In the genomic region with DNA sequence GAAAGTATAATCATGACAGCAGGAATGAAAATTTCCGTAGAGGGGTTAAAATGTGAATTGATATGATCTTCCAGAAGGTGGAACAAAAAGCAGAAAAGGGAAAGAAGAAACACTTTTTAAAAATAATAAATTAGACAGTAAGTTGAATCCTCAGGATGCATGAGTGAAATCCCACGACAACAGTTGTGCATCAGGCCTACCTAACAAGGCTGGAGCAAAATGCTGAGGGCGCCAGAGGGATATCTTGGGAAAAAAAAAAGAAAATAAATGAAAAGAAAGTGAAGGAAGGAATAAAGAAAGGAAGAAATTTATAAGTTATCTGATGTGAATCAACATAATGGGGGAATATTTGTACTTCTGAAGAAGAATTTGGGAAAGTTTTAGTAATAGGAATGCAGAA, we compare ENCODE assay signal across 11 cellular contexts. TPM values are rescaled to one million over a fixed set of nuclear protein-coding genes. Genes with fewer than 3 reads are reported as not detected.
DNase-seq lines count a peak whose midpoint lies in the region; ATAC-seq, FAIRE-seq and TF ChIP-seq lines count a peak whose summit lies in the region.
"Had no signal": no experiment of that assay in that cellular context is flagged by ENCODE, and none has a peak within 500 bp of the region (broad histone marks: within the 10 kb centered on the region; RNA-seq: fewer than 3 reads in every experiment).

No MANE protein-coding gene starts in this region.

- CTCF ChIA-PET in GM12878 (lab: Yijun Ruan, JAX): interaction anchor here (0.6 to 7.5 kb wide), 22 partner anchors 8 to 162 kb away, joined by 3 to 210 read pairs (median 4); no protein-coding TSS in a partner anchor

- TF ChIP-seq POLR2A in GM12878 (IDR thresholded peaks at IDR 0.05; ENCODE audit: low read depth, low read length): no peak

- intact Hi-C loops in left ventricle myocardium inferior (cut with micrococcal nuclease) (loop anchor here (5.0 kb wide), 1 partner anchor 120 kb away; no protein-coding TSS in a partner anchor), Right ventricle myocardium inferior (cut with DNase I) (loop anchor here (5.0 kb wide), 2 partner anchors 40 to 95 kb away; a partner anchor contains a TSS), GM12878 (cut with micrococcal nuclease; ENCODE audit: unreplicated experiment) (no loop called here), sciatic nerve (cut with DNase I) (loop anchor here (5.0 kb wide), 1 partner anchor 120 kb away; no protein-coding TSS in a partner anchor)

- no peak overlapping the region for H2AFZ ChIP-seq in GM12878 (ENCODE audit: control insufficient read depth, low read depth, low read length)

- H3K4me3 ChIP-seq in left ventricle myocardium inferior (peak overlapping the region; percentile 70), GM12878 (no peak overlapping the region), mucosa of rectum (ENCODE audit: low read length in 2 of 2) (peak overlapping the region; percentile 87 to 89)

- SMC1A ChIA-PET in GM12878 (lab: Charles Lee; ENCODE audit: uncharacterized antibody, unreplicated experiment): interaction anchor here (0.8 to 2.3 kb wide), 12 partner anchors 23 to 144 kb away, joined by 3 to 41 read pairs (median 5); no protein-coding TSS in a partner anchor

- H3K36me3 ChIP-seq in left ventricle myocardium inferior: no peaks in the 10 kb centered on the region
- no peaks in the 10 kb centered on the region for H3K36me3 ChIP-seq in GM12878 (ENCODE audit: control insufficient read depth in 2 of 2, insufficient read depth in 2 of 2, low read length in 1 of 2)
- no peaks in the 10 kb centered on the region for H3K36me3 ChIP-seq in mucosa of rectum (ENCODE audit: control insufficient read depth in 2 of 2, insufficient read depth in 2 of 2, low read length in 2 of 2)

- no peak for TF ChIP-seq CTCF in left ventricle myocardium inferior (IDR thresholded peaks at IDR 0.05; ENCODE audit: borderline replicate concordance)
- TF ChIP-seq CTCF in GM12878 (IDR thresholded peaks at IDR 0.05 in 2 of 3, conservative IDR thresholded peaks at IDR 0.05 in 1 of 3; ENCODE audit: control insufficient read depth in 2 of 3, extremely low read depth in 1 of 3, insufficient read depth in 1 of 3, low read depth in 3 of 3, low read length in 3 of 3): no peak

- no peak overlapping the region for H3K9ac ChIP-seq in GM12878 (ENCODE audit: control insufficient read depth, insufficient read depth, low read length)
- peak overlapping the region in 1 of 2 donors; percentile 63 for H3K9ac ChIP-seq in mucosa of rectum (ENCODE audit: low read depth in 1 of 2, low read length in 2 of 2)

- H3K4me1 ChIP-seq in left ventricle myocardium inferior: peaks cover 11% of the 10 kb centered on the region
- peaks cover 5% of the 10 kb centered on the region; the same call in 1 of the 2 replicates for H3K4me1 ChIP-seq in GM12878 (ENCODE audit: control insufficient read depth, insufficient read depth, low read length)
- H3K4me1 ChIP-seq in mucosa of rectum (ENCODE audit: control insufficient read depth in 2 of 2, insufficient read depth in 2 of 2, low read length in 2 of 2): peaks cover 0 to 5% of the 10 kb centered on the region in 2 donors

- peak overlapping the region; percentile 82; the same call in 1 of the 2 replicates for H3K4me2 ChIP-seq in GM12878 (ENCODE audit: control insufficient read depth, insufficient read depth)

- TF ChIP-seq RAD21 in GM12878 (IDR thresholded peaks at IDR 0.05; ENCODE audit: insufficient read depth, low read depth, low read length): no peak

- ATAC-seq in Right ventricle myocardium inferior: no peak
- no peak for ATAC-seq in GM12878
- ATAC-seq in sciatic nerve: no peak
- ATAC-seq in GM19324 (IDR thresholded peaks at IDR 0.05; ENCODE audit: low FRiP score, unreplicated experiment): no peak

- FAIRE-seq in GM12878 (lab: Jason Lieb, UNC): no peak

- in situ Hi-C loops in GM12878 (cut with MboI): loop anchor here (5.0 kb wide), 1 partner anchor 115 kb away; no protein-coding TSS in a partner anchor

- H3K27ac ChIP-seq in left ventricle myocardium inferior (replicated peaks): peak overlapping the region; percentile 71
- no peak overlapping the region for H3K27ac ChIP-seq in GM12878 (ENCODE audit: control insufficient read depth, insufficient read depth)
- peak overlapping the region; percentile 72 to 78 for H3K27ac ChIP-seq in mucosa of rectum (ENCODE audit: low read depth in 2 of 2, low read length in 2 of 2)

- H3K27me3 ChIP-seq in left ventricle myocardium inferior (ENCODE audit: low read depth): no peaks in the 10 kb centered on the region
- H3K27me3 ChIP-seq in GM12878 (replicated peaks in 1 of 2; ENCODE audit: control insufficient read depth in 2 of 2, insufficient read depth in 2 of 2, low read length in 1 of 2): no peaks in the 10 kb centered on the region
- H3K27me3 ChIP-seq in mucosa of rectum (ENCODE audit: control insufficient read depth in 2 of 2, insufficient read depth in 2 of 2, low read length in 2 of 2): no peaks in the 10 kb centered on the region

- 63% methylated on average over 3 of the region's 3 CpGs for WGBS in GM12878 (ENCODE audit: insufficient coverage, insufficient replicate concordance, low lambda C conversion rate, missing lambda C conversion rate)

- H3K9me3 ChIP-seq in left ventricle myocardium inferior (replicated peaks): no peaks in the 10 kb centered on the region
- no peaks in the 10 kb centered on the region for H3K9me3 ChIP-seq in GM12878 (replicated peaks; ENCODE audit: control insufficient read depth, insufficient read depth, low read length)
- no peaks in the 10 kb centered on the region for H3K9me3 ChIP-seq in mucosa of rectum (ENCODE audit: control insufficient read depth in 2 of 2, low read length in 2 of 2)

- no TSS peak for BruUV-seq in GM12878 (replicated peaks; lab: Mats Ljungman, UMichigan)

- no peaks in the 10 kb centered on the region for H3K79me2 ChIP-seq in GM12878 (ENCODE audit: control insufficient read depth, insufficient read depth, low read length)

- POLR2A ChIA-PET in GM12878 (lab: Charles Lee): interaction anchor here (0.6 to 1.9 kb wide), 2 partner anchors 92 to 95 kb away, joined by 5 to 8 read pairs; no protein-coding TSS in a partner anchor

- RAD21 ChIA-PET in GM12878 (lab: Charles Lee; ENCODE audit: unreplicated experiment): interaction anchor here (0.6 to 3.3 kb wide), 14 partner anchors 8 to 629 kb away, joined by 3 to 79 read pairs (median 6); a partner anchor contains a TSS

- H4K20me1 ChIP-seq in GM12878 (ENCODE audit: control insufficient read depth, insufficient read depth): no peaks in the 10 kb centered on the region

- DNase-seq in left ventricle myocardium inferior (no peak), Right ventricle myocardium inferior (ENCODE audit: missing footprints) (no peak), GM12878 (ENCODE audit: low read depth, low spot score) (no peak), sciatic nerve (ENCODE audit: low spot score) (no peak), GM19240 (ENCODE audit: insufficient read length, low spot score) (no peak), midbrain (lab: John Stamatoyannopoulos, UW) (no peak)
- DNase-seq: NCI-H2107 had no signal

- TF ChIP-seq EP300 in GM12878 (IDR thresholded peaks at IDR 0.05; ENCODE audit: borderline replicate concordance in 1 of 2, control insufficient read depth in 1 of 2, low read depth in 2 of 2, low read length in 2 of 2): no peak

RNA-seq across cellular contexts. Expression of a gene that starts 13.0 kb away (rescaled TPM):
- total RNA-seq in left ventricle myocardium inferior (26.4 TPM), Right ventricle myocardium inferior (29.6 TPM), GM12878 (2014; rRNA removed) (10.4 and 10.7 TPM in 2 replicates), GM12878 (2014; rRNA removed; fragmentation: Illumina TruSeq; extraction: Trizol) (14.1 and 17.2 TPM in 2 replicates), GM12878 (2021) (21.5 and 26.8 TPM in 2 replicates), sciatic nerve (39.7 TPM)
- 55.6 and 66.7 TPM in 2 replicates for total RNA-seq in GM12878 (2013; cell fraction: nucleolus; rRNA removed)
- 13.3 TPM for polyA plus RNA-seq in GM12878 (2011; ENCODE audit: low read depth)
- polyA plus RNA-seq in GM12878 (2011; rRNA removed) (24.2 and 30.8 TPM in 2 replicates), GM12878 (2014; fragmentation: Illumina TruSeq; extraction: Trizol) (22.3 and 23.7 TPM in 2 replicates), GM12878 (2014; fragmentation: Nextera tagmentation; extraction: Ambion mirVana) (10 to 100 TPM; 26.4 to 35.5 TPM), GM12878 (2014; rRNA removed) (15.2 and 16.2 TPM in 2 replicates), GM12878 (2016; fragmentation: Nextera tagmentation; extraction: Ambion mirVana) (10 to 100 TPM; 21.1 to 22.9 TPM)
- 11.3 and 14.0 TPM in 2 replicates for polyA plus RNA-seq in GM12878 (2011; cell fraction: cytosol; rRNA removed)
- 12.8 and 14.2 TPM in 2 replicates for polyA plus RNA-seq in GM12878 (2011; cell fraction: nucleus; rRNA removed)
- polyA plus RNA-seq in GM12878 (2012): 12.1 and 16.2 TPM in 2 replicates
- polyA minus RNA-seq in GM12878 (2011; rRNA and poly(A)+ RNA removed): 17.6 and 19.6 TPM in 2 replicates
- 5.5 and 8.1 TPM in 2 replicates for polyA minus RNA-seq in GM12878 (2011; cell fraction: cytosol; rRNA and poly(A)+ RNA removed)
- polyA minus RNA-seq in GM12878 (2011; cell fraction: nucleus; rRNA and poly(A)+ RNA removed): 10.5 and 16.8 TPM in 2 replicates

RNA-seq across cellular contexts. Expression of a gene that starts 36.5 kb away (rescaled TPM):
- total RNA-seq in left ventricle myocardium inferior: not detected
- not detected for total RNA-seq in Right ventricle myocardium inferior
- total RNA-seq in GM12878 (2013; cell fraction: nucleolus; rRNA removed): not detected in 2 replicates
- total RNA-seq in GM12878 (2014; rRNA removed): not detected in 2 replicates
- not detected in 2 replicates for total RNA-seq in GM12878 (2014; rRNA removed; fragmentation: Illumina TruSeq; extraction: Trizol)
- not detected in 2 replicates for total RNA-seq in GM12878 (2021)
- not detected for polyA plus RNA-seq in GM12878 (2011; ENCODE audit: low read depth)
- not detected in 2 replicates for polyA plus RNA-seq in GM12878 (2011; rRNA removed)
- not detected in 2 replicates for polyA plus RNA-seq in GM12878 (2011; cell fraction: cytosol; rRNA removed)
- not detected in 2 replicates for polyA plus RNA-seq in GM12878 (2011; cell fraction: nucleus; rRNA removed)
- not detected in 2 replicates for polyA plus RNA-seq in GM12878 (2012)
- polyA plus RNA-seq in GM12878 (2014; fragmentation: Illumina TruSeq; extraction: Trizol): not detected in 2 replicates
- under 1 TPM in 1 of 2 experiments, not detected in 1; 0.48 TPM for polyA plus RNA-seq in GM12878 (2014; fragmentation: Nextera tagmentation; extraction: Ambion mirVana)
- polyA plus RNA-seq in GM12878 (2014; rRNA removed): not detected in 2 replicates
- polyA plus RNA-seq in GM12878 (2016; fragmentation: Nextera tagmentation; extraction: Ambion mirVana): under 1 TPM in 1 of 2 experiments, not detected in 1; 0.29 TPM
- not detected in 2 replicates for polyA minus RNA-seq in GM12878 (2011; rRNA and poly(A)+ RNA removed)
- polyA minus RNA-seq in GM12878 (2011; cell fraction: cytosol; rRNA and poly(A)+ RNA removed): not detected in 2 replicates
- not detected in 2 replicates for polyA minus RNA-seq in GM12878 (2011; cell fraction: nucleus; rRNA and poly(A)+ RNA removed)
- total RNA-seq in sciatic nerve: not detected
- total RNA-seq: skeletal muscle tissue, urinary bladder had no signal
- polyA plus RNA-seq: urinary bladder had no signal

RNA-seq across cellular contexts. Expression of a gene that starts 42.9 kb away (rescaled TPM):
- total RNA-seq in left ventricle myocardium inferior (not detected), Right ventricle myocardium inferior (not detected), GM12878 (2014; rRNA removed) (not detected in 2 replicates), GM12878 (2014; rRNA removed; fragmentation: Illumina TruSeq; extraction: Trizol) (0.09 TPM in 1 of 2 replicates, not detected in the other), GM12878 (2021) (not detected in 2 replicates), sciatic nerve (not detected)
- total RNA-seq in GM12878 (2013; cell fraction: nucleolus; rRNA removed): not detected in 2 replicates
- not detected for polyA plus RNA-seq in GM12878 (2011; ENCODE audit: low read depth)
- polyA plus RNA-seq in GM12878 (2011; rRNA removed) (0.04 and 0.10 TPM in 2 replicates), GM12878 (2014; fragmentation: Illumina TruSeq; extraction: Trizol) (0.10 TPM in 1 of 2 replicates, not detected in the other), GM12878 (2014; fragmentation: Nextera tagmentation; extraction: Ambion mirVana) (under 1 TPM; 0.07 to 0.21 TPM), GM12878 (2014; rRNA removed) (0.04 TPM in 2 replicates), GM12878 (2016; fragmentation: Nextera tagmentation; extraction: Ambion mirVana) (not detected)
- not detected in 2 replicates for polyA plus RNA-seq in GM12878 (2011; cell fraction: cytosol; rRNA removed)
- polyA plus RNA-seq in GM12878 (2011; cell fraction: nucleus; rRNA removed): not detected in 2 replicates
- polyA plus RNA-seq in GM12878 (2012): not detected in 2 replicates
- polyA minus RNA-seq in GM12878 (2011; rRNA and poly(A)+ RNA removed): not detected in 2 replicates
- polyA minus RNA-seq in GM12878 (2011; cell fraction: cytosol; rRNA and poly(A)+ RNA removed): not detected in 2 replicates
- polyA minus RNA-seq in GM12878 (2011; cell fraction: nucleus; rRNA and poly(A)+ RNA removed): not detected in 2 replicates
- total RNA-seq: skeletal muscle tissue had no signal
- polyA plus RNA-seq: urinary bladder had no signal

RNA-seq across cellular contexts. Expression of a gene that starts 44.2 kb away (rescaled TPM):
- 1.5 TPM for total RNA-seq in left ventricle myocardium inferior
- total RNA-seq in Right ventricle myocardium inferior: 1.3 TPM
- total RNA-seq in GM12878 (2013; cell fraction: nucleolus; rRNA removed): 0.34 and 0.44 TPM in 2 replicates
- under 0.01 and 0.05 TPM in 2 replicates for total RNA-seq in GM12878 (2014; rRNA removed)
- total RNA-seq in GM12878 (2014; rRNA removed; fragmentation: Illumina TruSeq; extraction: Trizol): 0.04 and 0.05 TPM in 2 replicates
- total RNA-seq in GM12878 (2021): 0.05 and 0.08 TPM in 2 replicates
- polyA plus RNA-seq in GM12878 (2011; ENCODE audit: low read depth): not detected
- 0.01 and 0.06 TPM in 2 replicates for polyA plus RNA-seq in GM12878 (2011; rRNA removed)
- 0.01 TPM in 1 of 2 replicates, not detected in the other for polyA plus RNA-seq in GM12878 (2011; cell fraction: cytosol; rRNA removed)
- 0.04 and 0.15 TPM in 2 replicates for polyA plus RNA-seq in GM12878 (2011; cell fraction: nucleus; rRNA removed)
- 0.01 TPM in 1 of 2 replicates, not detected in the other for polyA plus RNA-seq in GM12878 (2012)
- polyA plus RNA-seq in GM12878 (2014; fragmentation: Illumina TruSeq; extraction: Trizol): 0.01 and 0.02 TPM in 2 replicates
- under 1 TPM in 1 of 2 experiments, not detected in 1; 0.02 TPM for polyA plus RNA-seq in GM12878 (2014; fragmentation: Nextera tagmentation; extraction: Ambion mirVana)
- polyA plus RNA-seq in GM12878 (2014; rRNA removed): 0.04 TPM in 1 of 2 replicates, not detected in the other
- polyA plus RNA-seq in GM12878 (2016; fragmentation: Nextera tagmentation; extraction: Ambion mirVana): under 1 TPM in 1 of 2 experiments, not detected in 1; 0.04 TPM
- under 0.01 TPM in 1 of 2 replicates, not detected in the other for polyA minus RNA-seq in GM12878 (2011; rRNA and poly(A)+ RNA removed)
- polyA minus RNA-seq in GM12878 (2011; cell fraction: cytosol; rRNA and poly(A)+ RNA removed): not detected in 2 replicates
- under 0.01 and 0.10 TPM in 2 replicates for polyA minus RNA-seq in GM12878 (2011; cell fraction: nucleus; rRNA and poly(A)+ RNA removed)
- total RNA-seq in sciatic nerve: 1.5 TPM
